In genomic region chrX:100636321-100636991, GRCh38 we compare ENCODE assay signal across 9 cellular contexts. TPM values are rescaled to one million over a fixed set of nuclear protein-coding genes. Genes with fewer than 3 reads are reported as not detected.
DNase-seq lines count a peak whose midpoint lies in the region; ATAC-seq lines count a peak whose summit lies in the region.
"Had no signal": no experiment of that assay in that cellular context is flagged by ENCODE, and none has a peak within 500 bp of the region (broad histone marks: within the 10 kb centered on the region; RNA-seq: fewer than 3 reads in every experiment).

TSS of gene TSPAN6 (minus strand) at chrX:100636806. CDS start at chrX:100636694, 112 bp downstream.

- DNase-seq in Ammon's horn (ENCODE audit: low spot score), result peak; percentile 68
- DNase-seq in HPDE6-E6E7 (ENCODE audit: extremely low spot score), result peak; percentile 39
- DNase-seq in RKO (ENCODE audit: low spot score), result peak; percentile 90
- DNase-seq in activated naive CD4-positive, alpha-beta T cell treated with anti-CD3 and anti-CD28 coated beads, Interleukin-2, amount 50 U/mL, for 16 hours, result peak; percentile 80
- no peak for DNase-seq in glomerular endothelial cell (ENCODE audit: extremely low read depth, low read depth, low spot score)
- DNase-seq in neuronal stem cell (ENCODE audit: low spot score), result peak; percentile 78
- DNase-seq in stromal cell of bone marrow (ENCODE audit: low read depth), result peak; percentile 80

- peak within 1 kb of the TSS; percentile 90 for H3K9ac ChIP-seq in neuronal stem cell (ENCODE audit: low read depth, low read length, poor library complexity)

- H3K9me3 ChIP-seq in neuronal stem cell (replicated peaks in 1 of 2; ENCODE audit: control insufficient read depth in 2 of 2, insufficient read depth in 1 of 2, low read depth in 1 of 2, low read length in 2 of 2), result no peaks in the 10 kb centered on the region

- peak within 1 kb of the TSS; percentile 49 for H3K4me2 ChIP-seq in neuronal stem cell (ENCODE audit: insufficient read depth, low read length, poor library complexity, severe bottlenecking)

- H2BK5ac ChIP-seq in neuronal stem cell (ENCODE audit: low read length), result no peak within 1 kb of the TSS

- H3K79me1 ChIP-seq in neuronal stem cell (ENCODE audit: low read depth, low read length), result no peaks in the 10 kb centered on the region

- peak within 1 kb of the TSS; percentile 93 for H3K18ac ChIP-seq in neuronal stem cell (ENCODE audit: low read length)

- no CpG with 5 or more reads among the region's 51 CpGs for WGBS in neuronal stem cell (ENCODE audit: extremely low coverage in 2 of 2, insufficient read length in 2 of 2, insufficient replicate concordance in 1 of 2), 2 donors

- H3K27ac ChIP-seq in neuronal stem cell (replicated peaks; ENCODE audit: low read length), result no peak within 1 kb of the TSS
- H3K27ac ChIP-seq: HL-60 had no signal

- H3K36me3 ChIP-seq in neuronal stem cell (replicated peaks in 1 of 2; ENCODE audit: control insufficient read depth in 2 of 2, insufficient read depth in 2 of 2, low read length in 2 of 2), result peaks cover 3 to 27% of the 10 kb centered on the region in 2 donors

- H3K27me3 ChIP-seq in neuronal stem cell (ENCODE audit: control insufficient read depth in 3 of 3, insufficient read depth in 3 of 3, low read depth in 1 of 3, low read length in 3 of 3), result peaks cover 0 to 7% (median 0%) of the 10 kb centered on the region in 3 experiments

- no peak within 1 kb of the TSS for H2BK15ac ChIP-seq in neuronal stem cell (ENCODE audit: low read length)

- H3K14ac ChIP-seq in neuronal stem cell (ENCODE audit: low read length), result peak within 1 kb of the TSS; percentile 8

- H3K4ac ChIP-seq in neuronal stem cell (ENCODE audit: low read length), result no peak within 1 kb of the TSS

- peak within 1 kb of the TSS; percentile 78 to 91 for H3K4me3 ChIP-seq in neuronal stem cell (ENCODE audit: low read length in 2 of 2)

- ATAC-seq in GM19397 (IDR thresholded peaks at IDR 0.05; ENCODE audit: unreplicated experiment), result peak; percentile 98

- H2BK12ac ChIP-seq in neuronal stem cell (ENCODE audit: low read length), result no peak within 1 kb of the TSS

- H2AK5ac ChIP-seq in neuronal stem cell (ENCODE audit: low read depth, low read length), result no peak within 1 kb of the TSS

- H4K8ac ChIP-seq in neuronal stem cell (ENCODE audit: low read depth, low read length), result no peak within 1 kb of the TSS

- H2AFZ ChIP-seq in neuronal stem cell (ENCODE audit: low read length), result peak within 1 kb of the TSS; percentile 93

- H3K4me1 ChIP-seq in neuronal stem cell (ENCODE audit: control insufficient read depth in 2 of 2, insufficient read depth in 1 of 2, low read depth in 1 of 2, low read length in 2 of 2), result no peaks in the 10 kb centered on the region

- H2BK120ac ChIP-seq in neuronal stem cell (ENCODE audit: low read depth, low read length), result no peak within 1 kb of the TSS

- peak within 1 kb of the TSS; percentile 55 for H3K23ac ChIP-seq in neuronal stem cell (ENCODE audit: low read depth, low read length, poor library complexity)

- H4K91ac ChIP-seq in neuronal stem cell (ENCODE audit: low read depth, low read length, poor library complexity), result no peak within 1 kb of the TSS

RNA-seq across cellular contexts. Expression of gene TSPAN6, which starts in this region (rescaled TPM):
- 32.5 and 34.1 TPM in 2 replicates for total RNA-seq in glomerular endothelial cell
- polyA plus RNA-seq in neuronal stem cell (2013, experiment 1 of 2), result 80.2 TPM
- 81.7 TPM for polyA plus RNA-seq in neuronal stem cell (2013, experiment 2 of 2)
